ENCODE assay signal across 25 cellular contexts in the genomic region with DNA sequence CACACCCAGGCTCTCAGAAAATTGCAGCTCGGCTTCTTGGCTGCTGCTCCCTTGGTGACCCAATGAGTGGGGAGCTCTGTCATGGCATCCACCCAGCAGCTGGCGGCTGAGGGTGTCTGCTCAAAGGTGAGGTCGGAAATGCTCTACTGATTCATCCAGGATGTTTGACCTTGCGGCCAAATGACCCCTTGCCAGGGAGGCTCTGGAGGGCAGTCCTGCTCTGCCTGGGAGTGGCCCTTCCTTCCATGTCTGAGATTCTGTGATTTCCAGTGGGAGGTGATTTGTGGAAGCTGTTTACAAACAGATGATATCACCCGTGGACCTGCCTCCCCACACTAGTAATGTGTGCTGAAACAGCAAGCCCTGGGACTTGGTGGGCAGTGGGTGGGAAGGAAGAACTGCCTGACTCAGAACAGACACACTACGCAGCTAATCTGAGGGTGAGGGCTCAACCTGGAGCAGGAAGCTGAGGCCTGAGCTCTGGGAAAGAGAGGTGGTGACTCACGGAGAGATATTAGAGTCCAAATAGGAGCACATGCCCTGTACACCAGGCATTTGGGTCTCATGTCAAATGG. TPM values are rescaled to one million over a fixed set of nuclear protein-coding genes. Genes with fewer than 3 reads are reported as not detected.
DNase-seq lines count a peak whose midpoint lies in the region; ATAC-seq, FAIRE-seq and TF ChIP-seq lines count a peak whose summit lies in the region.
"Had no signal": no experiment of that assay in that cellular context is flagged by ENCODE, and none has a peak within 500 bp of the region (broad histone marks: within the 10 kb centered on the region; RNA-seq: fewer than 3 reads in every experiment).

No MANE protein-coding gene starts in this region.

- peaks cover 15 to 16% of the 10 kb centered on the region in 2 experiments for H3K27me3 ChIP-seq in endothelial cell of umbilical vein (ENCODE audit: control insufficient read depth in 2 of 2, insufficient read depth in 2 of 2, low read length in 2 of 2)
- H3K27me3 ChIP-seq in MM.1S (replicated peaks; ENCODE audit: insufficient read depth, low read length) = no peaks in the 10 kb centered on the region
- H3K27me3 ChIP-seq: cardiac muscle cell had no signal

- POLR2A ChIA-PET in endothelial cell of umbilical vein (lab: Charles Lee) = interaction anchor here (0.6 kb wide), 1 partner anchor 1100 kb away, joined by 4 read pairs; no protein-coding TSS in a partner anchor

- H3K27ac ChIP-seq in endothelial cell of umbilical vein (ENCODE audit: insufficient read depth, low read depth, low read length) (no peak overlapping the region), MM.1S (ENCODE audit: low read length) (no peak overlapping the region)
- H3K27ac ChIP-seq: cardiac muscle cell, KMS-11, pancreas had no signal

- H3K4me3 ChIP-seq in endothelial cell of umbilical vein (replicated peaks in 1 of 3; ENCODE audit: insufficient read depth in 1 of 3, low read depth in 1 of 3, low read length in 3 of 3) (no peak overlapping the region), MM.1S (ENCODE audit: low read length) (no peak overlapping the region)
- H3K4me3 ChIP-seq: cardiac muscle cell, pancreas, smooth muscle cell had no signal

- H3K4me1 ChIP-seq in endothelial cell of umbilical vein (ENCODE audit: control insufficient read depth, extremely low read depth, insufficient read depth, low read length) (peaks cover 4% of the 10 kb centered on the region), MM.1S (ENCODE audit: low read length) (no peaks in the 10 kb centered on the region)
- H3K4me1 ChIP-seq: pancreas had no signal

- no TSS peak for BruUV-seq in endothelial cell of umbilical vein (replicated peaks; lab: Mats Ljungman, UMichigan)

- H3K36me3 ChIP-seq in endothelial cell of umbilical vein (ENCODE audit: control insufficient read depth in 2 of 2, extremely low read depth in 1 of 2, insufficient read depth in 2 of 2, low read length in 2 of 2) (no peaks in the 10 kb centered on the region), MM.1S (replicated peaks; ENCODE audit: insufficient read depth, low read length) (no peaks in the 10 kb centered on the region)
- H3K36me3 ChIP-seq: cardiac muscle cell, pancreas had no signal

- no peak for FAIRE-seq in endothelial cell of umbilical vein (lab: Jason Lieb, UNC)
- FAIRE-seq: G401.6, GM12891, pancreas had no signal

- H4K20me1 ChIP-seq in endothelial cell of umbilical vein (replicated peaks; ENCODE audit: control insufficient read depth, extremely low read depth, insufficient read depth, low read length) (no peaks in the 10 kb centered on the region), MM.1S (ENCODE audit: insufficient read depth, low read length) (no peaks in the 10 kb centered on the region)

- no peaks in the 10 kb centered on the region for H3F3A ChIP-seq in MM.1S (ENCODE audit: insufficient read depth, low read length)

- CTCF ChIA-PET in endothelial cell of umbilical vein (lab: Charles Lee) = interaction anchor here (1.0 to 3.2 kb wide), 8 partner anchors 11 to 59 kb away, joined by 3 to 20 read pairs (median 5); no protein-coding TSS in a partner anchor

- no peaks in the 10 kb centered on the region for H3K9me1 ChIP-seq in endothelial cell of umbilical vein (replicated peaks; ENCODE audit: control insufficient read depth, extremely low read depth, insufficient read depth, low read length)

- no peaks in the 10 kb centered on the region for H3K79me2 ChIP-seq in endothelial cell of umbilical vein (ENCODE audit: control insufficient read depth, insufficient read depth, low read length)
- no peaks in the 10 kb centered on the region for H3K79me2 ChIP-seq in MM.1S (ENCODE audit: low read length)

- H3K4me2 ChIP-seq in endothelial cell of umbilical vein (ENCODE audit: insufficient read depth, low read length) = no peak overlapping the region
- no peak overlapping the region for H3K4me2 ChIP-seq in MM.1S (ENCODE audit: low read depth, low read length)
- H3K4me2 ChIP-seq: KMS-11, smooth muscle cell had no signal

- DNase-seq in ELR (ENCODE audit: low read depth) (peak; percentile 98), M059J (ENCODE audit: low read depth) (peak; percentile 89), endothelial cell of umbilical vein (ENCODE audit: low read depth, low spot score) (peak; percentile 25), lung microvascular endothelial cell (ENCODE audit: low read depth in 2 of 2) (peak; percentile 31 to 88), kidney glomerular epithelial cell (lab: John Stamatoyannopoulos, UW) (no peak), MM.1S (no peak)
- no peak for DNase-seq in stimulated activated naive CD8-positive, alpha-beta T cell treated with anti-CD3 and anti-CD28 coated beads, Interleukin-15, Interleukin-2, amounts not matched to agents 100 U/mL and 50 U/mL, for 24 hours
- DNase-seq: activated B cell treated with CpG ODN at 0.5 μM for 24 hours; activated CD8-positive, alpha-beta memory T cell treated with anti-CD3 and anti-CD28 coated beads for 24 hours; AML-193; COR-L47; left ventricle myocardium superior; naive B cell; NCI-H1417; pancreas; SIG-M5 had no signal

- no peak for ATAC-seq in GM21515 (IDR thresholded peaks at IDR 0.05; ENCODE audit: unreplicated experiment)
- no peak for ATAC-seq in stimulated activated naive CD8-positive, alpha-beta T cell treated with anti-CD3 and anti-CD28 coated beads, Interleukin-15, Interleukin-2, amounts not matched to agents 100 U/mL and 50 U/mL, for 24 hours
- ATAC-seq: left ventricle myocardium superior, pancreas had no signal

- H3K9ac ChIP-seq in endothelial cell of umbilical vein (replicated peaks; ENCODE audit: extremely low read depth, insufficient read depth, low read length) (no peak overlapping the region), MM.1S (ENCODE audit: low read length) (no peak overlapping the region)
- H3K9ac ChIP-seq: KMS-11 had no signal

- TF ChIP-seq POLR2A in endothelial cell of umbilical vein (IDR thresholded peaks at IDR 0.05; ENCODE audit: low read depth, low read length) = no peak

- intact Hi-C loops in endothelial cell of umbilical vein (cut with micrococcal nuclease) = no loop called here

- H2AFZ ChIP-seq in endothelial cell of umbilical vein (ENCODE audit: low read depth, low read length) (no peak overlapping the region), MM.1S (ENCODE audit: low read length) (no peak overlapping the region)

- H3K9me3 ChIP-seq in endothelial cell of umbilical vein (replicated peaks; ENCODE audit: control insufficient read depth, insufficient read depth, low read length) = no peaks in the 10 kb centered on the region
- H3K9me3 ChIP-seq in MM.1S (replicated peaks; ENCODE audit: insufficient read depth, low read length) = no peaks in the 10 kb centered on the region
- H3K9me3 ChIP-seq: pancreas had no signal

- no peaks in the 10 kb centered on the region for H3K9me2 ChIP-seq in MM.1S (replicated peaks; ENCODE audit: insufficient read depth, low read length)

- dilution Hi-C loops in endothelial cell of umbilical vein (cut with MboI; ENCODE audit: extremely low pct_ligation_motif_present, low sequenced_read_pairs) = no loop called here

- TF ChIP-seq CTCF in endothelial cell of umbilical vein (IDR thresholded peaks at IDR 0.05; ENCODE audit: extremely low read depth in 1 of 2, insufficient read depth in 1 of 2, low read depth in 1 of 2, low read length in 2 of 2) (no peak), MM.1S (IDR thresholded peaks at IDR 0.05; ENCODE audit: low read length) (no peak)

TF ChIP-seq in endothelial cell of umbilical vein, 7 proteins besides CTCF, POLR2A, EP300 and RAD21 (continues in another document):
- no peak for TF ChIP-seq MYC (IDR thresholded peaks at IDR 0.05; ENCODE audit: low read depth, low read length)
- no peak for TF ChIP-seq EZH2 (IDR thresholded peaks at IDR 0.05; ENCODE audit: borderline replicate concordance, low read depth, low read length, severe bottlenecking)
- no peak for TF ChIP-seq POLR2AphosphoS5 (IDR thresholded peaks at IDR 0.05; ENCODE audit: insufficient read depth, low read depth, low read length)
- TF ChIP-seq MAX (IDR thresholded peaks at IDR 0.05; ENCODE audit: insufficient read depth, insufficient read length) = no peak

RNA-seq across cellular contexts. Expression of gene CRCT1, which starts 3.0 kb away (rescaled TPM):
- total RNA-seq in M059J (2014; rRNA removed; shearing (Covaris generic)) = not detected in 2 replicates
- not detected in 2 replicates for total RNA-seq in endothelial cell of umbilical vein
- polyA plus RNA-seq in endothelial cell of umbilical vein = not detected in 2 replicates
- polyA plus RNA-seq in endothelial cell of umbilical vein (2011; cell fraction: cytosol; rRNA removed) = not detected in 2 replicates
- not detected in 2 replicates for polyA plus RNA-seq in endothelial cell of umbilical vein (2011; cell fraction: nucleus; rRNA removed)
- polyA plus RNA-seq in endothelial cell of umbilical vein (2012) = not detected in 2 replicates
- polyA minus RNA-seq in endothelial cell of umbilical vein = not detected in 2 replicates
- polyA minus RNA-seq in endothelial cell of umbilical vein (2011; cell fraction: cytosol; rRNA and poly(A)+ RNA removed) = not detected
- not detected in 2 replicates for polyA minus RNA-seq in endothelial cell of umbilical vein (2011; cell fraction: nucleus; rRNA and poly(A)+ RNA removed)
- not detected in 2 replicates for total RNA-seq in lung microvascular endothelial cell
- total RNA-seq: activated B cell treated with CpG ODN at 0.5 μM for 24 hours; activated T-helper 1 cell treated with anti-CD3 and anti-CD28 coated beads, Interleukin-12 subunit alpha, Interleukin-12 subunit beta, Interleukin-2, Interleukin-4 antibody, amounts not matched to agents 30 ng/mL and 10 ng/mL and 1 ng/mL, durations not matched to agents 14 hours and 24 hours and 36 hours; cardiac muscle cell; fibroblast of villous mesenchyme; left ventricle myocardium superior; pancreas; smooth muscle cell; temporal lobe had no signal
- polyA plus RNA-seq: cardiac muscle cell, smooth muscle cell had no signal

RNA-seq across cellular contexts. Expression of gene LCE5A, which starts 6.7 kb away (rescaled TPM):
- total RNA-seq in M059J (2014; rRNA removed; shearing (Covaris generic)) = not detected in 2 replicates
- total RNA-seq in endothelial cell of umbilical vein (not detected in 2 replicates), lung microvascular endothelial cell (not detected in 2 replicates)
- not detected in 2 replicates for polyA plus RNA-seq in endothelial cell of umbilical vein
- not detected in 2 replicates for polyA plus RNA-seq in endothelial cell of umbilical vein (2011; cell fraction: cytosol; rRNA removed)
- polyA plus RNA-seq in endothelial cell of umbilical vein (2011; cell fraction: nucleus; rRNA removed) = not detected in 2 replicates
- polyA plus RNA-seq in endothelial cell of umbilical vein (2012) = not detected in 2 replicates
- not detected in 2 replicates for polyA minus RNA-seq in endothelial cell of umbilical vein
- not detected for polyA minus RNA-seq in endothelial cell of umbilical vein (2011; cell fraction: cytosol; rRNA and poly(A)+ RNA removed)
- polyA minus RNA-seq in endothelial cell of umbilical vein (2011; cell fraction: nucleus; rRNA and poly(A)+ RNA removed) = not detected in 2 replicates
- total RNA-seq: activated B cell treated with CpG ODN at 0.5 μM for 24 hours; activated T-helper 1 cell treated with anti-CD3 and anti-CD28 coated beads, Interleukin-12 subunit alpha, Interleukin-12 subunit beta, Interleukin-2, Interleukin-4 antibody, amounts not matched to agents 30 ng/mL and 10 ng/mL and 1 ng/mL, durations not matched to agents 14 hours and 24 hours and 36 hours; cardiac muscle cell; fibroblast of villous mesenchyme; left ventricle myocardium superior; pancreas; smooth muscle cell; temporal lobe had no signal
- polyA plus RNA-seq: cardiac muscle cell, pancreas, smooth muscle cell had no signal

RNA-seq across cellular contexts. Expression of gene LCE3E, which starts 49.3 kb away (rescaled TPM):
- total RNA-seq in M059J (2014; rRNA removed; shearing (Covaris generic)) = not detected in 2 replicates
- total RNA-seq in endothelial cell of umbilical vein (not detected in 2 replicates), lung microvascular endothelial cell (not detected in 2 replicates)
- polyA plus RNA-seq in endothelial cell of umbilical vein = not detected in 2 replicates
- not detected in 2 replicates for polyA plus RNA-seq in endothelial cell of umbilical vein (2011; cell fraction: cytosol; rRNA removed)
- not detected in 2 replicates for polyA plus RNA-seq in endothelial cell of umbilical vein (2011; cell fraction: nucleus; rRNA removed)
- polyA plus RNA-seq in endothelial cell of umbilical vein (2012) = not detected in 2 replicates
- polyA minus RNA-seq in endothelial cell of umbilical vein = not detected in 2 replicates
- not detected for polyA minus RNA-seq in endothelial cell of umbilical vein (2011; cell fraction: cytosol; rRNA and poly(A)+ RNA removed)
- polyA minus RNA-seq in endothelial cell of umbilical vein (2011; cell fraction: nucleus; rRNA and poly(A)+ RNA removed) = not detected in 2 replicates
- total RNA-seq: activated B cell treated with CpG ODN at 0.5 μM for 24 hours; activated T-helper 1 cell treated with anti-CD3 and anti-CD28 coated beads, Interleukin-12 subunit alpha, Interleukin-12 subunit beta, Interleukin-2, Interleukin-4 antibody, amounts not matched to agents 30 ng/mL and 10 ng/mL and 1 ng/mL, durations not matched to agents 14 hours and 24 hours and 36 hours; cardiac muscle cell; fibroblast of villous mesenchyme; left ventricle myocardium superior; pancreas; smooth muscle cell; temporal lobe had no signal
- polyA plus RNA-seq: cardiac muscle cell, pancreas, smooth muscle cell had no signal

Comparison
In these comparisons a context has a peak if more than half of its experiments do, and no peak if none do; other contexts are left out.
1. DNase-seq: peak in ELR (single experiment), M059J (single experiment), endothelial cell of umbilical vein (single experiment) and lung microvascular endothelial cell (2 of 2); none in stimulated activated naive CD8-positive, alpha-beta T cell treated with anti-CD3 and anti-CD28 coated beads, Interleukin-15, Interleukin-2, amounts not matched to agents 100 U/mL and 50 U/mL, for 24 hours (single experiment), kidney glomerular epithelial cell (single experiment) and MM.1S (single experiment).